In genomic region chr11:11668781-11669180, GRCh38 we compare ENCODE assay signal across 24 cellular contexts.
"Had no signal": no experiment of that assay in that cellular context is flagged by ENCODE, and none has a peak within 500 bp of the region (broad histone marks: within the 10 kb centered on the region; RNA-seq: fewer than 3 reads in every experiment).

No MANE protein-coding gene starts in this region.

- H3K4me3 ChIP-seq: coronary artery, esophagus muscularis mucosa, gastroesophageal sphincter, heart left ventricle, hepatocyte, lung, pancreas, right lobe of liver, smooth muscle cell, stomach, thyroid gland, upper lobe of left lung had no signal

- DNase-seq: effector memory CD4-positive, alpha-beta T cell; foreskin keratinocyte; heart left ventricle; kidney; naive B cell; pancreas; right lobe of liver; stimulated activated CD4-positive, alpha-beta T cell treated with anti-CD3 and anti-CD28 coated beads, Interleukin-12 subunit alpha, Interleukin-12 subunit beta, amount 100 ng/mL, for 4 hours; stimulated activated CD4-positive, alpha-beta T cell treated with anti-CD3 and anti-CD28 coated beads, Interleukin-2, amount 100 ng/mL, for 24 hours; stimulated activated CD4-positive, alpha-beta T cell treated with anti-CD3 and anti-CD28 coated beads, Interleukin-4, amount 100 ng/mL, for 24 hours; stimulated activated naive CD4-positive, alpha-beta T cell treated with Interleukin-2 at 50 U/mL for 16 hours; stomach; thyroid gland; upper lobe of left lung had no signal

- ATAC-seq: foreskin keratinocyte; gastroesophageal sphincter; heart left ventricle; left lobe of liver; natural killer cell treated with Interleukin-12 subunit alpha and Interleukin-12 subunit beta and Interleukin-15 and Interleukin-18, amount 100 ng/mL, for 72 hours; pancreas; right lobe of liver; stimulated activated effector memory CD8-positive, alpha-beta T cell treated with anti-CD3 and anti-CD28 coated beads, Interleukin-12 subunit alpha, Interleukin-12 subunit beta, amount 100 ng/mL, for 72 hours had no signal

- H3K36me3 ChIP-seq: esophagus muscularis mucosa, gastroesophageal sphincter, heart left ventricle, neutrophil, pancreas, right lobe of liver, stomach, thyroid gland, upper lobe of left lung had no signal

- H3K9me3 ChIP-seq: esophagus muscularis mucosa, gastroesophageal sphincter, neutrophil, pancreas, right lobe of liver, thyroid gland, upper lobe of left lung had no signal

- H3K27ac ChIP-seq: coronary artery, foreskin keratinocyte, hepatocyte, neutrophil, pancreas, right lobe of liver, stomach, thyroid gland, upper lobe of left lung had no signal

- H3K4me1 ChIP-seq: foreskin keratinocyte, pancreas, right lobe of liver had no signal

- H3K27me3 ChIP-seq: esophagus muscularis mucosa, gastroesophageal sphincter, pancreas, right lobe of liver, thyroid gland, upper lobe of left lung had no signal
